In genomic region chr1:155092641-155093040, GRCh38 we compare ENCODE assay signal across 21 cellular contexts.
"Had no signal": no experiment of that assay in that cellular context is flagged by ENCODE, and none has a peak within 500 bp of the region (broad histone marks: within the 10 kb centered on the region; RNA-seq: fewer than 3 reads in every experiment).

No MANE protein-coding gene starts in this region.

- H3K27ac ChIP-seq: thyroid gland had no signal

- H3K4me3 Mint-ChIP-seq: activated CD4-positive, alpha-beta T cell treated with anti-CD3 and anti-CD28 coated beads for 36 hours; activated naive CD4-positive, alpha-beta T cell treated with anti-CD3 and anti-CD28 coated beads for 36 hours; effector memory CD8-positive, alpha-beta T cell; memory B cell; stimulated activated memory B cell treated with anti-CD40 and anti-IgM and Interleukin-4, amounts not matched to agents 10 μg/mL and 1 μg/mL and 100 μg/mL, for 72 hours; stimulated activated naive CD8-positive, alpha-beta T cell treated with anti-CD3 and anti-CD28 coated beads, Interleukin-15, amount 100 ng/mL, for 72 hours had no signal

- H3K27me3 ChIP-seq: thyroid gland had no signal

- H3K36me3 ChIP-seq: thyroid gland had no signal

- H3K9me3 Mint-ChIP-seq: activated naive CD4-positive, alpha-beta T cell treated with anti-CD3 and anti-CD28 coated beads for 36 hours; effector memory CD8-positive, alpha-beta T cell; memory B cell; naive thymus-derived CD8-positive, alpha-beta T cell; stimulated activated memory B cell treated with anti-CD40 and anti-IgM and Interleukin-4, amounts not matched to agents 10 μg/mL and 1 μg/mL and 100 μg/mL, for 72 hours; stimulated activated naive CD8-positive, alpha-beta T cell treated with anti-CD3 and anti-CD28 coated beads, Interleukin-15, amount 100 ng/mL, for 72 hours had no signal

- H3K4me3 ChIP-seq: thyroid gland had no signal

- H3K9me3 ChIP-seq: thyroid gland had no signal

- H3K27ac Mint-ChIP-seq: activated CD4-positive, alpha-beta T cell treated with anti-CD3 and anti-CD28 coated beads for 36 hours; activated naive CD4-positive, alpha-beta T cell treated with anti-CD3 and anti-CD28 coated beads for 36 hours; effector memory CD8-positive, alpha-beta T cell; memory B cell; stimulated activated memory B cell treated with anti-CD40 and anti-IgM and Interleukin-4, amounts not matched to agents 10 μg/mL and 1 μg/mL and 100 μg/mL, for 72 hours; stimulated activated naive CD8-positive, alpha-beta T cell treated with anti-CD3 and anti-CD28 coated beads, Interleukin-15, amount 100 ng/mL, for 72 hours had no signal

- ATAC-seq: activated CD4-positive, alpha-beta T cell treated with anti-CD3 and anti-CD28 coated beads for 36 hours; effector memory CD8-positive, alpha-beta T cell; naive thymus-derived CD8-positive, alpha-beta T cell; stimulated activated memory B cell treated with anti-CD40 and anti-IgM and Interleukin-4, amounts not matched to agents 10 μg/mL and 1 μg/mL and 100 μg/mL, for 72 hours; stimulated activated naive CD8-positive, alpha-beta T cell treated with anti-CD3 and anti-CD28 coated beads, Interleukin-15, amount 100 ng/mL, for 72 hours had no signal

- DNase-seq: activated CD4-positive, alpha-beta T cell treated with anti-CD3 and anti-CD28 coated beads for 36 hours; activated CD4-positive, alpha-beta T cell treated with anti-CD3 and anti-CD28 coated beads, Interleukin-2, amount 50 U/mL, for 4 hours; activated CD4-positive, CD25-positive, alpha-beta regulatory T cell; activated effector memory CD4-positive, alpha-beta T cell treated with Interleukin-2 at 50 U/mL for 16 hours; activated naive CD4-positive, alpha-beta T cell treated with anti-CD3 and anti-CD28 coated beads for 36 hours; amniotic stem cell; caudate nucleus; cortex of kidney; effector memory CD8-positive, alpha-beta T cell; foreskin fibroblast; head of caudate nucleus; hippocampal formation; naive thymus-derived CD8-positive, alpha-beta T cell; right cardiac atrium; stimulated activated CD4-positive, alpha-beta T cell treated with anti-CD3 and anti-CD28 coated beads, Interleukin-12 subunit alpha, Interleukin-12 subunit beta, amount 100 ng/mL, for 4 hours; stimulated activated CD4-positive, alpha-beta T cell treated with anti-CD3 and anti-CD28 coated beads, Interleukin-4, amount 100 ng/mL, for 1 hour; stimulated activated naive CD8-positive, alpha-beta T cell treated with anti-CD3 and anti-CD28 coated beads, Interleukin-15, amount 100 ng/mL, for 72 hours; T-helper 1 cell; thyroid gland had no signal

- H3K36me3 Mint-ChIP-seq: memory B cell; naive thymus-derived CD8-positive, alpha-beta T cell; stimulated activated memory B cell treated with anti-CD40 and anti-IgM and Interleukin-4, amounts not matched to agents 10 μg/mL and 1 μg/mL and 100 μg/mL, for 72 hours had no signal
